32 cellular contexts compared by ENCODE assay signal in the genomic region with DNA sequence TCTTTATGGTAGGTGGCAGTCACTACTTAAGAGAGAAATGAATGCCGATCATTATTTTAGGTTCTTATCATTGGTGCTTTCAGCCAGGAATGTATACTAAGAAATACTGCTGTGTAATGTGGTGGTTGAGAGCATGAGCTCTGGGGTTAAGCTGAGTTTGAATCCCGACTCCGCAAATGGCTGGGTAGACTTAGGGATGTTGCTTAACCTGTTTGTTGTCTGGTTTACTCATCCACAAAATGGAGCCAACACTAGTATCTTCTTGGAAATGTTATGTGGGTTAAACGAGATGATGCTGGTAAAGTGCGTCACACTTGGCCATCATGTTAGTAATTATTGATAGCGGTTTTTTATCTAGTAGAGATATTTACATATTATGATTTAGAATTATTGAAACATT.
"Had no signal": no experiment of that assay in that cellular context is flagged by ENCODE, and none has a peak within 500 bp of the region (broad histone marks: within the 10 kb centered on the region; RNA-seq: fewer than 3 reads in every experiment).

No MANE protein-coding gene starts in this region.

- H3K27me3 ChIP-seq: adrenal gland, ascending aorta, body of pancreas, breast epithelium, cardiac muscle cell had no signal

- H3K4me1 ChIP-seq: adrenal gland, ascending aorta, body of pancreas, breast epithelium had no signal

- ATAC-seq: activated naive CD4-positive, alpha-beta T cell treated with anti-CD3 and anti-CD28 coated beads, Interleukin-2, amount 50 U/mL, for 72 hours; activated naive CD8-positive, alpha-beta T cell treated with anti-CD3 and anti-CD28 coated beads, Interleukin-2, amount 50 U/mL, for 24 hours; activated T-cell treated with anti-CD3 and anti-CD28 coated beads, Interleukin-2, amount 50 U/mL, for 4 hours; activated T-cell treated with anti-CD3 and anti-CD28 coated beads, Interleukin-2, amount 50 U/mL, for 72 hours; activated T-helper 17 cell treated with anti-CD3 and anti-CD28 coated beads, Interleukin-2, amount 50 U/mL, for 72 hours; body of pancreas had no signal

- H3K9me3 ChIP-seq: adrenal gland, ascending aorta, body of pancreas, breast epithelium had no signal

- H3K27ac ChIP-seq: adrenal gland, ascending aorta, body of pancreas, brain microvascular endothelial cell, breast epithelium, cardiac muscle cell had no signal

- DNase-seq: activated effector memory CD4-positive, alpha-beta T cell treated with anti-CD3 and anti-CD28 coated beads, Interleukin-2, amount 50 U/mL, for 16 hours; activated effector memory CD4-positive, alpha-beta T cell treated with Interleukin-2 at 50 U/mL for 16 hours; activated gamma-delta T cell; activated gamma-delta T cell treated with Interleukin-2 at 50 U/mL for 16 hours; activated naive CD4-positive, alpha-beta T cell; activated naive CD4-positive, alpha-beta T cell treated with anti-CD3 and anti-CD28 coated beads for 36 hours; activated naive CD4-positive, alpha-beta T cell treated with anti-CD3 and anti-CD28 coated beads, Interleukin-2, amount 10 ng/mL, durations not matched to agents 7 days and 5 days; activated naive CD4-positive, alpha-beta T cell treated with anti-CD3 and anti-CD28 coated beads, Interleukin-2, amount 50 U/mL, for 16 hours; activated naive CD4-positive, alpha-beta T cell treated with Interleukin-2 at 50 U/mL for 16 hours; activated naive CD8-positive, alpha-beta T cell treated with anti-CD3 and anti-CD28 coated beads for 36 hours; activated naive CD8-positive, alpha-beta T cell treated with anti-CD3 and anti-CD28 coated beads, Interleukin-2, amount 10 ng/mL, durations not matched to agents 7 days and 5 days; activated naive CD8-positive, alpha-beta T cell treated with anti-CD3 and anti-CD28 coated beads, Interleukin-2, amount 50 U/mL, for 24 hours; activated T-cell treated with anti-CD3 and anti-CD28 coated beads, Interleukin-2, amount 50 U/mL, for 1 hour; activated T-cell treated with anti-CD3 and anti-CD28 coated beads, Interleukin-2, amount 50 U/mL, for 24 hours; activated T-cell treated with anti-CD3 and anti-CD28 coated beads, Interleukin-2, amount 50 U/mL, for 4 hours; activated T-cell treated with anti-CD3 and anti-CD28 coated beads, Interleukin-2, amount 50 U/mL, for 48 hours; activated T-cell treated with anti-CD3 and anti-CD28 coated beads, Interleukin-2, amount 50 U/mL, for 72 hours; adrenal gland; amniotic stem cell; amygdala; anterior cingulate cortex; aorta; body of pancreas; brain microvascular endothelial cell; caudate nucleus; central memory CD4-positive, alpha-beta T cell; cerebellar nuclear complex had no signal

- H3K4me3 ChIP-seq: adrenal gland, ascending aorta, body of pancreas, breast epithelium, cardiac muscle cell had no signal

- H3K36me3 ChIP-seq: adrenal gland, ascending aorta, brain microvascular endothelial cell, breast epithelium, cardiac muscle cell had no signal
